Comparison of ENCODE assay signal across 10 cellular contexts in genomic region chr3:141393151-141394076, GRCh38.
A peak's percentile ranks its signal among the peaks of the same experiment; 100 is the strongest.
DNase-seq lines count a peak whose midpoint lies in the region; ATAC-seq lines count a peak whose summit lies in the region.
"Had no signal": no experiment of that assay in that cellular context is flagged by ENCODE, and none has a peak within 500 bp of the region (broad histone marks: within the 10 kb centered on the region; RNA-seq: fewer than 3 reads in every experiment).

No MANE protein-coding gene starts in this region.

- H3K9me3 ChIP-seq in HUES48 (ENCODE audit: control insufficient read depth, insufficient read depth, low read length) (no peaks in the 10 kb centered on the region), SK-N-MC (ENCODE audit: low read depth, low read length) (peaks cover 26% of the 10 kb centered on the region)

- H3K27me3 Mint-ChIP-seq in stimulated activated naive B cell treated with anti-CD40 and anti-IgM and Interleukin-4, amounts not matched to agents 10 μg/mL and 1 μg/mL and 100 μg/mL, for 72 hours: peaks cover 12 to 20% of the 10 kb centered on the region in 2 donors
- H3K27me3 Mint-ChIP-seq: activated T-cell treated with anti-CD3 and anti-CD28 coated beads, Interleukin-2, amount 50 U/mL, for 24 hours had no signal

- H3K4me1 Mint-ChIP-seq in stimulated activated naive B cell treated with anti-CD40 and anti-IgM and Interleukin-4, amounts not matched to agents 10 μg/mL and 1 μg/mL and 100 μg/mL, for 72 hours: peaks cover 0 to 5% of the 10 kb centered on the region in 2 donors

- no peak overlapping the region for H3K4me3 Mint-ChIP-seq in stimulated activated naive B cell treated with anti-CD40 and anti-IgM and Interleukin-4, amounts not matched to agents 10 μg/mL and 1 μg/mL and 100 μg/mL, for 72 hours
- H3K4me3 Mint-ChIP-seq: activated T-cell treated with anti-CD3 and anti-CD28 coated beads, Interleukin-2, amount 50 U/mL, for 24 hours had no signal

- ATAC-seq in stimulated activated naive B cell treated with anti-CD40 and anti-IgM and Interleukin-4, amounts not matched to agents 10 μg/mL and 1 μg/mL and 100 μg/mL, for 72 hours (replicated peaks): no peak
- no peak for ATAC-seq in HG02840 (IDR thresholded peaks at IDR 0.05; ENCODE audit: low FRiP score, unreplicated experiment)
- no peak for ATAC-seq in HG02870 (IDR thresholded peaks at IDR 0.05; ENCODE audit: unreplicated experiment)
- ATAC-seq in HG02588 (IDR thresholded peaks at IDR 0.05; ENCODE audit: unreplicated experiment): no peak

- peaks cover 5 to 7% of the 10 kb centered on the region in 2 donors for H3K9me3 Mint-ChIP-seq in stimulated activated naive B cell treated with anti-CD40 and anti-IgM and Interleukin-4, amounts not matched to agents 10 μg/mL and 1 μg/mL and 100 μg/mL, for 72 hours

- no peak for DNase-seq in SK-N-MC (ENCODE audit: low read depth, low spot score)
- DNase-seq in iPS DF 19.7 (ENCODE audit: low read depth, low spot score): peak; percentile 64
- DNase-seq in stimulated activated naive B cell treated with anti-CD40 and anti-IgM and Interleukin-4, amounts not matched to agents 10 μg/mL and 1 μg/mL and 100 μg/mL, for 72 hours: no peak
- DNase-seq in OCI-M2 (lab: John Stamatoyannopoulos, UW; ENCODE audit: unreplicated experiment): no peak
- DNase-seq: activated T-cell treated with anti-CD3 and anti-CD28 coated beads, Interleukin-2, amount 50 U/mL, for 24 hours; erythroblast had no signal

- H3K27ac ChIP-seq in HUES48 (ENCODE audit: low read depth, low read length) (peak overlapping the region; percentile 81), SK-N-MC (peak overlapping the region; percentile 83)

- H3K4me3 ChIP-seq in HUES48 (ENCODE audit: low read depth, low read length) (peak overlapping the region; percentile 27), SK-N-MC (peak overlapping the region; percentile 32; the same call in 1 of the 2 replicates)

- no peaks in the 10 kb centered on the region for H3K36me3 ChIP-seq in HUES48 (ENCODE audit: control insufficient read depth, insufficient read depth, low read length)
- H3K36me3 ChIP-seq in SK-N-MC (ENCODE audit: insufficient read depth, low read length): peaks cover 41% of the 10 kb centered on the region

- peaks cover 6 to 20% of the 10 kb centered on the region in 2 donors for H3K36me3 Mint-ChIP-seq in stimulated activated naive B cell treated with anti-CD40 and anti-IgM and Interleukin-4, amounts not matched to agents 10 μg/mL and 1 μg/mL and 100 μg/mL, for 72 hours

- H3K27me3 ChIP-seq in HUES48 (ENCODE audit: control insufficient read depth, insufficient read depth, low read length): no peaks in the 10 kb centered on the region

- H3K27ac Mint-ChIP-seq in stimulated activated naive B cell treated with anti-CD40 and anti-IgM and Interleukin-4, amounts not matched to agents 10 μg/mL and 1 μg/mL and 100 μg/mL, for 72 hours: peak overlapping the region; percentile 31
- H3K27ac Mint-ChIP-seq: activated T-cell treated with anti-CD3 and anti-CD28 coated beads, Interleukin-2, amount 50 U/mL, for 24 hours had no signal

- peak overlapping the region; percentile 37; the same call in 1 of the 2 replicates for H3K9ac ChIP-seq in HUES48 (ENCODE audit: low read depth, low read length)
- H3K9ac ChIP-seq in SK-N-MC (ENCODE audit: insufficient read length): peak overlapping the region; percentile 56

- H3K4me1 ChIP-seq in HUES48 (ENCODE audit: control insufficient read depth, insufficient read depth, low read length): peaks cover 25% of the 10 kb centered on the region
